In the genomic region with DNA sequence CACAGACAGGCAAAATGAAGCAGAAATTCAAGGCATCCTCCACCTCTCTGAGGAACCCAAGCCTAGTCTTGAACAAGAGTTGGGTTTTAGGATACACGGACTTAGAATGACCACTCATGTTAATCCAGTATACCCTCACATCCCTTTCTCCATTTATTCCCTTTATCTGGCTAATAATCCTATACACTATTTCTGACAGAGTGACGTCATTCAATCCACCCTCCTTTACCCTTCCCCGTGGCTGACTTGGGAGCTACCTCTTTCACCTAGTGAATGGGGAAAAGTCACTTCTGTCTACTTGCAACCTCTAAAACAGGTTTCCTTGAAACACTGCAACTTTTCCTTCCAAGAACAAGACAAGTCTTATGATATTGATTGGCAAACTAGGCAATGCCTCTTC, we compare ENCODE assay signal across 2 cellular contexts.
TF ChIP-seq lines count a peak whose summit lies in the region.

No MANE protein-coding gene starts in this region.

TF ChIP-seq in HepG2, 621 proteins besides CTCF, POLR2A, EP300 and RAD21:
- peak; percentile 95 for TF ChIP-seq CREB1 (IDR thresholded peaks at IDR 0.05)
- no peak for TF ChIP-seq CREB1 (CRISPR knock-in tag; IDR thresholded peaks at IDR 0.05)
- TF ChIP-seq CC2D1A (CRISPR knock-in tag; IDR thresholded peaks at IDR 0.05) = no peak
- TF ChIP-seq, protein P1, sequence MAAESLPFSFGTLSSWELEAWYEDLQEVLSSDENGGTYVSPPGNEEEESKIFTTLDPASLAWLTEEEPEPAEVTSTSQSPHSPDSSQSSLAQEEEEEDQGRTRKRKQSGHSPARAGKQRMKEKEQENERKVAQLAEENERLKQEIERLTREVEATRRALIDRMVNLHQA (CRISPR knock-in tag; IDR thresholded peaks at IDR 0.05) = no peak
- TF ChIP-seq ATF7 (IDR thresholded peaks at IDR 0.05) = peak; percentile 99
- no peak for TF ChIP-seq ATF7 (CRISPR knock-in tag; IDR thresholded peaks at IDR 0.05)
- TF ChIP-seq ZNF556 (CRISPR knock-in tag; IDR thresholded peaks at IDR 0.05; ENCODE audit: borderline replicate concordance) = no peak
- TF ChIP-seq, protein P2, sequence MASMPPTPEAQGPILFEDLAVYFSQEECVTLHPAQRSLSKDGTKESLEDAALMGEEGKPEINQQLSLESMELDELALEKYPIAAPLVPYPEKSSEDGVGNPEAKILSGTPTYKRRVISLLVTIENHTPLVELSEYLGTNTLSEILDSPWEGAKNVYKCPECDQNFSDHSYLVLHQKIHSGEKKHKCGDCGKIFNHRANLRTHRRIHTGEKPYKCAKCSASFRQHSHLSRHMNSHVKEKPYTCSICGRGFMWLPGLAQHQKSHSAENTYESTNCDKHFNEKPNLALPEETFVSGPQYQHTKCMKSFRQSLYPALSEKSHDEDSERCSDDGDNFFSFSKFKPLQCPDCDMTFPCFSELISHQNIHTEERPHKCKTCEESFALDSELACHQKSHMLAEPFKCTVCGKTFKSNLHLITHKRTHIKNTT (CRISPR knock-in tag; IDR thresholded peaks at IDR 0.05) = no peak
- TF ChIP-seq PHF21A (CRISPR knock-in tag; IDR thresholded peaks at IDR 0.05) = no peak
- no peak for TF ChIP-seq ATAD3A (CRISPR knock-in tag; IDR thresholded peaks at IDR 0.05)
- TF ChIP-seq ZKSCAN1 (IDR thresholded peaks at IDR 0.05; ENCODE audit: low read length) = no peak
- TF ChIP-seq ZSCAN22 (CRISPR knock-in tag; IDR thresholded peaks at IDR 0.05) = no peak
- TF ChIP-seq, protein P3, sequence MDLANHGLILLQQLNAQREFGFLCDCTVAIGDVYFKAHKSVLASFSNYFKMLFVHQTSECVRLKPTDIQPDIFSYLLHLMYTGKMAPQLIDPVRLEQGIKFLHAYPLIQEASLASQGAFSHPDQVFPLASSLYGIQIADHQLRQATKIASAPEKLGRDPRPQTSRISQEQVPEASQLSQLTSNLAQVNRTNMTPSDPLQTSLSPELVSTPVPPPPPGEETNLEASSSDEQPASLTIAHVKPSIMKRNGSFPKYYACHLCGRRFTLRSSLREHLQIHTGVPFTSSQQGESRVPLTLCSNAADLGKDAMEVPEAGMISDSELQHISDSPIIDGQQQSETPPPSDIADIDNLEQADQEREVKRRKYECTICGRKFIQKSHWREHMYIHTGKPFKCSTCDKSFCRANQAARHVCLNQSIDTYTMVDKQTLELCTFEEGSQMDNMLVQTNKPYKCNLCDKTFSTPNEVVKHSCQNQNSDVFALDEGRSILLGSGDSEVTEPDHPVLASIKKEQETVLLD (CRISPR knock-in tag; IDR thresholded peaks at IDR 0.05; ENCODE audit: low read depth) = no peak
- no peak for TF ChIP-seq HDAC2 (CRISPR knock-in tag; IDR thresholded peaks at IDR 0.05)
- TF ChIP-seq, protein P4, sequence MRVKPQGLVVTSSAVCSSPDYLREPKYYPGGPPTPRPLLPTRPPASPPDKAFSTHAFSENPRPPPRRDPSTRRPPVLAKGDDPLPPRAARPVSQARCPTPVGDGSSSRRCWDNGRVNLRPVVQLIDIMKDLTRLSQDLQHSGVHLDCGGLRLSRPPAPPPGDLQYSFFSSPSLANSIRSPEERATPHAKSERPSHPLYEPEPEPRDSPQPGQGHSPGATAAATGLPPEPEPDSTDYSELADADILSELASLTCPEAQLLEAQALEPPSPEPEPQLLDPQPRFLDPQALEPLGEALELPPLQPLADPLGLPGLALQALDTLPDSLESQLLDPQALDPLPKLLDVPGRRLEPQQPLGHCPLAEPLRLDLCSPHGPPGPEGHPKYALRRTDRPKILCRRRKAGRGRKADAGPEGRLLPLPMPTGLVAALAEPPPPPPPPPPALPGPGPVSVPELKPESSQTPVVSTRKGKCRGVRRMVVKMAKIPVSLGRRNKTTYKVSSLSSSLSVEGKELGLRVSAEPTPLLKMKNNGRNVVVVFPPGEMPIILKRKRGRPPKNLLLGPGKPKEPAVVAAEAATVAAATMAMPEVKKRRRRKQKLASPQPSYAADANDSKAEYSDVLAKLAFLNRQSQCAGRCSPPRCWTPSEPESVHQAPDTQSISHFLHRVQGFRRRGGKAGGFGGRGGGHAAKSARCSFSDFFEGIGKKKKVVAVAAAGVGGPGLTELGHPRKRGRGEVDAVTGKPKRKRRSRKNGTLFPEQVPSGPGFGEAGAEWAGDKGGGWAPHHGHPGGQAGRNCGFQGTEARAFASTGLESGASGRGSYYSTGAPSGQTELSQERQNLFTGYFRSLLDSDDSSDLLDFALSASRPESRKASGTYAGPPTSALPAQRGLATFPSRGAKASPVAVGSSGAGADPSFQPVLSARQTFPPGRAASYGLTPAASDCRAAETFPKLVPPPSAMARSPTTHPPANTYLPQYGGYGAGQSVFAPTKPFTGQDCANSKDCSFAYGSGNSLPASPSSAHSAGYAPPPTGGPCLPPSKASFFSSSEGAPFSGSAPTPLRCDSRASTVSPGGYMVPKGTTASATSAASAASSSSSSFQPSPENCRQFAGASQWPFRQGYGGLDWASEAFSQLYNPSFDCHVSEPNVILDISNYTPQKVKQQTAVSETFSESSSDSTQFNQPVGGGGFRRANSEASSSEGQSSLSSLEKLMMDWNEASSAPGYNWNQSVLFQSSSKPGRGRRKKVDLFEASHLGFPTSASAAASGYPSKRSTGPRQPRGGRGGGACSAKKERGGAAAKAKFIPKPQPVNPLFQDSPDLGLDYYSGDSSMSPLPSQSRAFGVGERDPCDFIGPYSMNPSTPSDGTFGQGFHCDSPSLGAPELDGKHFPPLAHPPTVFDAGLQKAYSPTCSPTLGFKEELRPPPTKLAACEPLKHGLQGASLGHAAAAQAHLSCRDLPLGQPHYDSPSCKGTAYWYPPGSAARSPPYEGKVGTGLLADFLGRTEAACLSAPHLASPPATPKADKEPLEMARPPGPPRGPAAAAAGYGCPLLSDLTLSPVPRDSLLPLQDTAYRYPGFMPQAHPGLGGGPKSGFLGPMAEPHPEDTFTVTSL (CRISPR knock-in tag; IDR thresholded peaks at IDR 0.05; ENCODE audit: borderline replicate concordance) = no peak
- no peak for TF ChIP-seq KAT8 (CRISPR knock-in tag; IDR thresholded peaks at IDR 0.05)

TF ChIP-seq in K562, 482 proteins besides CTCF, POLR2A, EP300 and RAD21:
- TF ChIP-seq BDP1 (IDR thresholded peaks at IDR 0.05; ENCODE audit: insufficient read depth, insufficient read length) (no peak), ATF7 (IDR thresholded peaks at IDR 0.05) (peak; percentile 71; the same call in 1 of the 2 replicates)
- TF ChIP-seq, protein P5, sequence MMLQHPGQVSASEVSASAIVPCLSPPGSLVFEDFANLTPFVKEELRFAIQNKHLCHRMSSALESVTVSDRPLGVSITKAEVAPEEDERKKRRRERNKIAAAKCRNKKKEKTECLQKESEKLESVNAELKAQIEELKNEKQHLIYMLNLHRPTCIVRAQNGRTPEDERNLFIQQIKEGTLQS (IDR thresholded peaks at IDR 0.05) = peak; percentile 69
- TF ChIP-seq, protein P5 (CRISPR knock-in tag; conservative IDR thresholded peaks at IDR 0.05) = no peak
